In the genomic region with DNA sequence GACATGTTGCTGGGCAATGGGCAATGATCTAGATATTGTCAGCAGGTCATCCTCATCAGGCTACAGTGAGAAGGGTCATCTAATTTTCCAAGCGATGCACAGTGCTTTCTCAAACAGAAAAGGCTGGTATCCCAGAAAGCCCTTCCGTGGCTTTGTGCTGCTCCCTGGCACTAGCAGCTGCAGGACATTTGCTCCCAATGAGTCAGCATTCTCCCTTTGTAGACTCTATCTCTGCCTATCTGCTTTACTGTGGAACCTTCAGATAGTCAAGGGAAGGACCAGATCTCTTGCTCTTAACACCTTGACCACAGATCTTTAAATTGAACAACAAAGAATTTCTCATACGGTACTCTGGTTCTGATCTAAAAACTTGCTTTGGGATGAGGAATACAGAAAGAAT, we compare ENCODE assay signal across 14 cellular contexts.
DNase-seq lines count a peak whose midpoint lies in the region; ATAC-seq, FAIRE-seq and TF ChIP-seq lines count a peak whose summit lies in the region.
"Had no signal": no experiment of that assay in that cellular context is flagged by ENCODE, and none has a peak within 500 bp of the region (broad histone marks: within the 10 kb centered on the region; RNA-seq: fewer than 3 reads in every experiment).

No MANE protein-coding gene starts in this region.

- in situ Hi-C loops in brain microvascular endothelial cell (cut with HindIII; ENCODE audit: low pct_ligation_motif_present, low sequenced_read_pairs): no loop called here

- no peak overlapping the region for H3K9ac ChIP-seq in keratinocyte (ENCODE audit: control insufficient read depth, extremely low read depth, insufficient read depth, low read length)

- H3K9me1 ChIP-seq in keratinocyte (ENCODE audit: control insufficient read depth, extremely low read depth, insufficient read depth, low read length): no peaks in the 10 kb centered on the region

- no peak for TF ChIP-seq CTCF in heart left ventricle (IDR thresholded peaks at IDR 0.05)
- TF ChIP-seq CTCF in brain microvascular endothelial cell (IDR thresholded peaks at IDR 0.05; ENCODE audit: low read depth, low read length, missing control alignments): no peak
- TF ChIP-seq CTCF in keratinocyte (optimal IDR thresholded peaks at IDR 0.05 in 1 of 3, IDR thresholded peaks at IDR 0.05 in 1 of 3, conservative IDR thresholded peaks at IDR 0.05 in 1 of 3; ENCODE audit: extremely low read depth in 1 of 3, insufficient read depth in 2 of 3, low read length in 3 of 3): no peak

- no peaks in the 10 kb centered on the region for H4K20me1 ChIP-seq in keratinocyte (ENCODE audit: control insufficient read depth, extremely low read depth, insufficient read depth, low read length)

- ATAC-seq in heart left ventricle: peak; percentile 48 to 60 (median 54)
- ATAC-seq in GM19395 (IDR thresholded peaks at IDR 0.05; ENCODE audit: unreplicated experiment): no peak
- ATAC-seq in GM19324 (IDR thresholded peaks at IDR 0.05; ENCODE audit: low FRiP score, unreplicated experiment): no peak
- ATAC-seq: HCT116 had no signal

- no peaks in the 10 kb centered on the region for H3K36me3 ChIP-seq in heart left ventricle
- H3K36me3 ChIP-seq in brain microvascular endothelial cell (replicated peaks): no peaks in the 10 kb centered on the region
- no peaks in the 10 kb centered on the region for H3K36me3 ChIP-seq in keratinocyte (ENCODE audit: control insufficient read depth in 2 of 2, extremely low read depth in 1 of 2, insufficient read depth in 2 of 2, low read length in 2 of 2)
- H3K36me3 ChIP-seq: transverse colon had no signal

- peak overlapping the region in 8 of 12 donors; percentile 13 to 67 (median 54) for H3K27ac ChIP-seq in heart left ventricle
- H3K27ac ChIP-seq in brain microvascular endothelial cell: no peak overlapping the region
- H3K27ac ChIP-seq in keratinocyte (ENCODE audit: control insufficient read depth, insufficient read depth, low read length): no peak overlapping the region
- H3K27ac ChIP-seq: transverse colon had no signal

- intact Hi-C loops in heart left ventricle (cut with DNase I) (no loop called here), cardiac septum (cut with DNase I) (no loop called here)

- 48 to 64% (median 52%) methylated on average over 3 of the region's 3 CpGs for WGBS in heart left ventricle, 4 donors

- peak; percentile 20 for FAIRE-seq in keratinocyte (lab: Jason Lieb, UNC)

- H3K9me3 ChIP-seq in heart left ventricle: no peaks in the 10 kb centered on the region
- H3K9me3 ChIP-seq in keratinocyte (ENCODE audit: control insufficient read depth, low read depth, low read length): no peaks in the 10 kb centered on the region
- H3K9me3 ChIP-seq: transverse colon had no signal

- H3K4me3 ChIP-seq in heart left ventricle (no peak overlapping the region), brain microvascular endothelial cell (ENCODE audit: low read depth, low read length) (no peak overlapping the region), keratinocyte (ENCODE audit: control insufficient read depth in 2 of 3, extremely low read depth in 1 of 3, insufficient read depth in 2 of 3, low read depth in 1 of 3, low read length in 3 of 3) (no peak overlapping the region)
- H3K4me3 ChIP-seq: transverse colon had no signal

- no peaks in the 10 kb centered on the region for H3K79me2 ChIP-seq in keratinocyte (ENCODE audit: control insufficient read depth, insufficient read depth, low read length)

- H3K4me2 ChIP-seq in keratinocyte (ENCODE audit: control insufficient read depth, extremely low read depth, insufficient read depth, low read depth, low read length): no peak overlapping the region

- no peak for DNase-seq in heart left ventricle
- no peak for DNase-seq in cardiac septum (ENCODE audit: low spot score)
- DNase-seq in brain microvascular endothelial cell: peak; percentile 35
- DNase-seq in keratinocyte (ENCODE audit: low read depth, low spot score): no peak
- no peak for DNase-seq in NCI-H2196 treated with DMSO at 0.1 percent for 48 hours (lab: John Stamatoyannopoulos, UW; ENCODE audit: unreplicated experiment)
- DNase-seq in germinal center (ENCODE audit: low spot score): no peak
- DNase-seq: activated naive CD4-positive, alpha-beta T cell treated with anti-CD3 and anti-CD28 coated beads, Interleukin-2, amount 10 ng/mL, durations not matched to agents 7 days and 5 days; DMS79 treated with DMSO at 0.1 percent for 48 hours; foreskin melanocyte; NCI-H1105; transverse colon had no signal

- no peak overlapping the region for H2AFZ ChIP-seq in keratinocyte (ENCODE audit: control insufficient read depth, low read length)

- H3K27me3 ChIP-seq in heart left ventricle: no peaks in the 10 kb centered on the region
- no peaks in the 10 kb centered on the region for H3K27me3 ChIP-seq in brain microvascular endothelial cell (replicated peaks)
- no peaks in the 10 kb centered on the region for H3K27me3 ChIP-seq in keratinocyte (ENCODE audit: control insufficient read depth, extremely low read depth, insufficient read depth, low read length)
- H3K27me3 ChIP-seq: transverse colon had no signal

- TF ChIP-seq POLR2A in heart left ventricle (IDR thresholded peaks at IDR 0.05): no peak

- H3K4me1 ChIP-seq in heart left ventricle: peaks cover 0 to 75% (median 18%) of the 10 kb centered on the region in 12 donors
- H3K4me1 ChIP-seq in keratinocyte (ENCODE audit: control insufficient read depth, extremely low read depth, insufficient read depth, low read length): no peaks in the 10 kb centered on the region
- H3K4me1 ChIP-seq: transverse colon had no signal

- dilution Hi-C loops in keratinocyte (cut with MboI; ENCODE audit: extremely low pct_ligation_motif_present, low sequenced_read_pairs): no loop called here

Comparison
In these comparisons a context has a peak if more than half of its experiments do, and no peak if none do; other contexts are left out.
1. ATAC-seq: peak in heart left ventricle (4 of 4); none in GM19395 (single experiment) and GM19324 (single experiment).
2. H3K27ac ChIP-seq: peak in heart left ventricle (8 of 12); none in brain microvascular endothelial cell (single experiment) and keratinocyte (single experiment).